ENCODE assay signal across 8 cellular contexts in the genomic region with DNA sequence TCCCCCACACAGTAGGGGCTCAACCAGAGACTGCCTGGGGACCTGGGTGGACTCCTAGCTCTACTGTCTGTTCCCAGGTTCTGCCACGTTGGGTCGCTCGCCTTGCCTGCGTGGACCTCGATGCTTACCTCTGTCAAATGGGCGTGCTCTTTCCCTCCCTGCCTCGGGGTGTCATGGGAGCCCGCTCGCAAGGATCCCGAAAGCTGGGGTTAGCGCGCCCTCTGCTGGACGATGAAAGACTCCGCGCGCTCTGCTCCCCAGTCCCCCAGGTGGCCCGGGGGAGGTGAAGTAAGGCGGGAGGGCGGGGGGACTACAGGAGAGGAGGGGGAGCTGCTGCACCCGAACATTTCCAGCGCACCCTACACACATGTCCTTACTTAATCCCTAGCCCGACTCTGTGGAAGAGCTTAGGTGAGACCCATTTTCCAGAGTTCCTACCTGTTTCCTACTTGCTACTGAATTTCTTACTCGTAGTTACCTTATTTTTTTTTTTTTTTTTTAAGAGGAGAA. TPM values are rescaled to one million over a fixed set of nuclear protein-coding genes. Genes with fewer than 3 reads are reported as not detected.
DNase-seq lines count a peak whose midpoint lies in the region; ATAC-seq and TF ChIP-seq lines count a peak whose summit lies in the region.

No MANE protein-coding gene starts in this region.

- CTCF ChIA-PET in activated CD4-positive, alpha-beta T cell treated with anti-CD3 and anti-CD28 coated beads for 36 hours (lab: Charles Lee) = interaction anchor here (0.6 to 6.5 kb wide), 17 partner anchors 10 to 424 kb away, joined by 3 to 151 read pairs (median 4); no protein-coding TSS in a partner anchor

- intact Hi-C loops in activated CD4-positive, alpha-beta T cell treated with anti-CD3 and anti-CD28 coated beads for 36 hours (cut with DNase I, micrococcal nuclease) = loop anchor here (1.0 to 2.0 kb wide), 4 partner anchors 26 to 324 kb away; no protein-coding TSS in a partner anchor

- H3K4me1 Mint-ChIP-seq in activated CD4-positive, alpha-beta T cell treated with anti-CD3 and anti-CD28 coated beads for 36 hours = peaks cover 14% of the 10 kb centered on the region

- H3K27me3 ChIP-seq in GM06990 (replicated peaks; ENCODE audit: control insufficient read depth, insufficient read depth, low read length) = no peaks in the 10 kb centered on the region; the same call in 1 of the 2 replicates

- H3K4me3 Mint-ChIP-seq in activated CD4-positive, alpha-beta T cell treated with anti-CD3 and anti-CD28 coated beads for 36 hours = peak overlapping the region; percentile 24

- no peak overlapping the region for H3K27ac Mint-ChIP-seq in activated CD4-positive, alpha-beta T cell treated with anti-CD3 and anti-CD28 coated beads for 36 hours

- peak; percentile 81 for ATAC-seq in HG02759 (IDR thresholded peaks at IDR 0.05; ENCODE audit: unreplicated experiment)
- ATAC-seq in activated CD4-positive, alpha-beta T cell treated with anti-CD3 and anti-CD28 coated beads for 36 hours = peak; percentile 96

- H3K36me3 ChIP-seq in GM06990 (ENCODE audit: control insufficient read depth, insufficient read depth, low read length) = no peaks in the 10 kb centered on the region

- no peak overlapping the region for H3K4me3 ChIP-seq in GM06990 (replicated peaks; ENCODE audit: low read depth, low read length)

- H3K36me3 Mint-ChIP-seq in activated CD4-positive, alpha-beta T cell treated with anti-CD3 and anti-CD28 coated beads for 36 hours (ENCODE audit: low read depth) = no peaks in the 10 kb centered on the region

- TF ChIP-seq CTCF in GM06990 (IDR thresholded peaks at IDR 0.05; ENCODE audit: insufficient read depth, low read length, poor library complexity, severe bottlenecking) = peak; percentile 92

- peak; percentile 73 for DNase-seq in GM06990 (ENCODE audit: extremely low read depth, insufficient read length)
- peak; percentile 61 for DNase-seq in NCI-H226
- DNase-seq in activated CD4-positive, alpha-beta T cell treated with anti-CD3 and anti-CD28 coated beads for 36 hours = peak; percentile 92
- DNase-seq in cerebellar cortex (ENCODE audit: low spot score) = peak; percentile 75
- peak; percentile 90 for DNase-seq in left kidney (ENCODE audit: low read depth, low spot score)
- DNase-seq in stimulated activated CD4-positive, alpha-beta T cell treated with anti-CD3 and anti-CD28 coated beads, TNF-alpha, amount 100 ng/mL, for 48 hours (ENCODE audit: low read depth in 3 of 3) = peak; percentile 69 to 82 (median 76)
- no peak for DNase-seq in cortex of kidney (lab: John Stamatoyannopoulos, UW)

- POLR2A ChIA-PET in activated CD4-positive, alpha-beta T cell treated with anti-CD3 and anti-CD28 coated beads for 36 hours (lab: Charles Lee) = no interaction called here

- H3K27me3 Mint-ChIP-seq in activated CD4-positive, alpha-beta T cell treated with anti-CD3 and anti-CD28 coated beads for 36 hours = peaks cover 37% of the 10 kb centered on the region

- H3K9me3 Mint-ChIP-seq in activated CD4-positive, alpha-beta T cell treated with anti-CD3 and anti-CD28 coated beads for 36 hours (ENCODE audit: low read depth) = no peaks in the 10 kb centered on the region

RNA-seq across cellular contexts. Expression of a gene that starts 2.3 kb away (rescaled TPM):
- total RNA-seq in activated CD4-positive, alpha-beta T cell treated with anti-CD3 and anti-CD28 coated beads for 36 hours = not detected

RNA-seq across cellular contexts. Expression of a gene that starts 16.0 kb away (rescaled TPM):
- total RNA-seq in activated CD4-positive, alpha-beta T cell treated with anti-CD3 and anti-CD28 coated beads for 36 hours = not detected

RNA-seq across cellular contexts. Expression of a gene that starts 42.9 kb away (rescaled TPM):
- total RNA-seq in activated CD4-positive, alpha-beta T cell treated with anti-CD3 and anti-CD28 coated beads for 36 hours = not detected
